ENCODE assay signal across 8 cellular contexts in genomic region chr19:1082165-1082927, GRCh38. TPM values are rescaled to one million over a fixed set of nuclear protein-coding genes. Genes with fewer than 3 reads are reported as not detected.
DNase-seq lines count a peak whose midpoint lies in the region; ATAC-seq and TF ChIP-seq lines count a peak whose summit lies in the region.

No MANE protein-coding gene starts in this region.

- H3K4me3 ChIP-seq in ACC112 (ENCODE audit: low read depth, low read length): peak overlapping the region; percentile 40; the same call in 1 of the 2 replicates
- no peak overlapping the region for H3K4me3 ChIP-seq in uterus

- no peaks in the 10 kb centered on the region for H3K27me3 ChIP-seq in ACC112 (ENCODE audit: insufficient read depth, low read length)
- no peaks in the 10 kb centered on the region for H3K27me3 ChIP-seq in uterus

- no peaks in the 10 kb centered on the region for H3K9me3 ChIP-seq in uterus

- H2AFZ ChIP-seq in ACC112 (ENCODE audit: low read length, unreplicated experiment): no peak overlapping the region

- peak; percentile 48 for DNase-seq in HT-29 (ENCODE audit: low spot score)
- peak; percentile 59 for DNase-seq in activated T-helper 9 cell treated with anti-CD3 and anti-CD28 coated beads, Interleukin-2, amount 50 U/mL, for 16 hours (ENCODE audit: low read depth)
- DNase-seq in left ventricle myocardium superior: peak; percentile 60
- DNase-seq in stimulated activated CD4-positive, alpha-beta T cell treated with anti-CD3 and anti-CD28 coated beads, Interleukin-12 subunit alpha, Interleukin-12 subunit beta, amount 100 ng/mL, for 4 hours: peak; percentile 66
- DNase-seq in uterus: no peak

- TF ChIP-seq CTCF in uterus (IDR thresholded peaks at IDR 0.05): no peak

- H3K4me1 ChIP-seq in ACC112 (ENCODE audit: control insufficient read depth, insufficient read depth, low read length, unreplicated experiment) (no peaks in the 10 kb centered on the region), uterus (peaks cover 0 to 13% of the 10 kb centered on the region in 2 donors)

- H3K36me3 ChIP-seq in ACC112 (ENCODE audit: insufficient read depth, low read length): no peaks in the 10 kb centered on the region
- H3K36me3 ChIP-seq in uterus: no peaks in the 10 kb centered on the region

- ATAC-seq in left ventricle myocardium superior: peak; percentile 56
- no peak for ATAC-seq in HG02623 (IDR thresholded peaks at IDR 0.05; ENCODE audit: unreplicated experiment)

- no peak for TF ChIP-seq POLR2A in uterus (IDR thresholded peaks at IDR 0.05)

- intact Hi-C loops in left ventricle myocardium superior (cut with micrococcal nuclease): no loop called here
- intact Hi-C loops in uterus (cut with DNase I; ENCODE audit: low total_unique reads): loop anchor here (10.0 kb wide), 1 partner anchor 48 kb away; no protein-coding TSS in a partner anchor

- H3K79me2 ChIP-seq in ACC112 (ENCODE audit: control insufficient read depth, insufficient read depth, low read length, unreplicated experiment): no peaks in the 10 kb centered on the region

- H3K27ac ChIP-seq in ACC112 (ENCODE audit: low read depth, low read length): no peak overlapping the region
- H3K27ac ChIP-seq in uterus: no peak overlapping the region

TF ChIP-seq in PFSK-1, 5 proteins besides CTCF, POLR2A, EP300 and RAD21:
- TF ChIP-seq POLR2AphosphoS5 (IDR thresholded peaks at IDR 0.05; ENCODE audit: low read depth, low read length) (no peak), FOXP2 (optimal IDR thresholded peaks at IDR 0.05; ENCODE audit: borderline replicate concordance, extremely low read depth, extremely low read length, insufficient read depth) (peak; percentile 8), SIN3A (IDR thresholded peaks at IDR 0.05; ENCODE audit: borderline replicate concordance, insufficient read depth, low read length) (0 out of 2 replicates have a peak, but pooled peaks have one; percentile 52), TAF1 (IDR thresholded peaks at IDR 0.05; ENCODE audit: borderline replicate concordance, insufficient read depth, low read length) (no peak)

RNA-seq across cellular contexts. Expression of gene POLR2E, which starts 12.8 kb away (rescaled TPM):
- total RNA-seq in HT-29 (2014; rRNA removed; shearing (Covaris generic)): 394 and 395 TPM in 2 replicates
- polyA plus RNA-seq in PFSK-1 (2012; ENCODE audit: insufficient read length, low read depth): 531 TPM
- total RNA-seq in left ventricle myocardium superior (148 TPM), uterus (100 to 1,000 TPM in 1 of 4 donors, 10 to 100 TPM in 3; 13.6 to 112 (median 59.8) TPM)

RNA-seq across cellular contexts. Expression of gene ARHGAP45, which starts 15.4 kb away (rescaled TPM):
- 93.3 and 102 TPM in 2 replicates for total RNA-seq in HT-29 (2014; rRNA removed; shearing (Covaris generic))
- polyA plus RNA-seq in PFSK-1 (2012; ENCODE audit: insufficient read length, low read depth): 55.1 TPM
- total RNA-seq in left ventricle myocardium superior (6.0 TPM), uterus (100 to 1,000 TPM in 1 of 4 donors, 1 to 10 TPM in 3; 4.1 to 154 (median 8.6) TPM)

RNA-seq across cellular contexts. Expression of gene GPX4, which starts 21.4 kb away (rescaled TPM):
- total RNA-seq in HT-29 (2014; rRNA removed; shearing (Covaris generic)): 1,102 and 1,117 TPM in 2 replicates
- polyA plus RNA-seq in PFSK-1 (2012; ENCODE audit: insufficient read length, low read depth): 1,125 TPM
- 337 TPM for total RNA-seq in left ventricle myocardium superior
- total RNA-seq in uterus: 100 to 1,000 TPM in 3 of 4 donors, 10 to 100 TPM in 1; 68.2 to 357 (median 163) TPM

RNA-seq across cellular contexts. Expression of gene ABCA7, which starts 42.4 kb away (rescaled TPM):
- total RNA-seq in HT-29 (2014; rRNA removed; shearing (Covaris generic)): 56.9 and 76.3 TPM in 2 replicates
- polyA plus RNA-seq in PFSK-1 (2012; ENCODE audit: insufficient read length, low read depth): 6.5 TPM
- total RNA-seq in left ventricle myocardium superior (9.4 TPM), uterus (10 to 100 TPM in 1 of 4 donors, 1 to 10 TPM in 2, under 1 TPM in 1; 0.59 to 10.4 (median 2.7) TPM)

RNA-seq across cellular contexts. Expression of gene CNN2, which starts 55.9 kb away (rescaled TPM):
- 265 and 298 TPM in 2 replicates for total RNA-seq in HT-29 (2014; rRNA removed; shearing (Covaris generic))
- polyA plus RNA-seq in PFSK-1 (2012; ENCODE audit: insufficient read length, low read depth): 109 TPM
- 94.0 TPM for total RNA-seq in left ventricle myocardium superior
- 100 to 1,000 TPM in 2 of 4 donors, 10 to 100 TPM in 2; 14.3 to 186 (median 88.5) TPM for total RNA-seq in uterus

Comparison
In these comparisons a context has a peak if more than half of its experiments do, and no peak if none do; other contexts are left out.
1. DNase-seq: peak in HT-29 (single experiment), activated T-helper 9 cell treated with anti-CD3 and anti-CD28 coated beads, Interleukin-2, amount 50 U/mL, for 16 hours (single experiment), left ventricle myocardium superior (single experiment) and stimulated activated CD4-positive, alpha-beta T cell treated with anti-CD3 and anti-CD28 coated beads, Interleukin-12 subunit alpha, Interleukin-12 subunit beta, amount 100 ng/mL, for 4 hours (single experiment); none in uterus (0 of 2).